ENCODE assay signal across 30 cellular contexts in genomic region chr22:46857142-46857825, GRCh38.
"Had no signal": no experiment of that assay in that cellular context is flagged by ENCODE, and none has a peak within 500 bp of the region (broad histone marks: within the 10 kb centered on the region; RNA-seq: fewer than 3 reads in every experiment).

No MANE protein-coding gene starts in this region.

- H3K27ac Mint-ChIP-seq: mesothelial cell of epicardium; natural killer cell treated with Interleukin-12 subunit alpha and Interleukin-12 subunit beta and Interleukin-15 and Interleukin-18, amount 100 ng/mL, for 72 hours; progenitor cell of endocrine pancreas had no signal

- H3K4me1 ChIP-seq: colonic mucosa, foreskin keratinocyte, parathyroid adenoma, suprapubic skin, transverse colon, upper lobe of right lung, uterus had no signal

- H3K9me3 Mint-ChIP-seq: effector memory CD8-positive, alpha-beta T cell; mesothelial cell of epicardium; natural killer cell treated with Interleukin-12 subunit alpha and Interleukin-12 subunit beta and Interleukin-15 and Interleukin-18, amount 100 ng/mL, for 72 hours had no signal

- H3K36me3 Mint-ChIP-seq: natural killer cell treated with Interleukin-12 subunit alpha and Interleukin-12 subunit beta and Interleukin-15 and Interleukin-18, amount 100 ng/mL, for 72 hours had no signal

- H3K36me3 ChIP-seq: colonic mucosa, left lung, right lobe of liver, transverse colon, upper lobe of right lung, uterus had no signal

- DNase-seq: central memory CD4-positive, alpha-beta T cell; colonic mucosa; dermis blood vessel endothelial cell; effector memory CD8-positive, alpha-beta T cell; foreskin keratinocyte; glutamatergic neuron; heart right ventricle; hippocampal formation; left cardiac atrium; left lung; mesenchymal stem cell; mucosa of descending colon; naive B cell; occipital lobe; right lobe of liver; small intestine; stimulated activated CD4-positive, alpha-beta T cell treated with anti-CD3 and anti-CD28 coated beads, Interleukin-15, amount 100 ng/mL, for 24 hours; stimulated activated CD4-positive, alpha-beta T cell treated with anti-CD3 and anti-CD28 coated beads, Interleukin-4, amount 100 ng/mL, for 1 hour; stimulated activated CD8-positive, alpha-beta memory T cell treated with anti-CD3 and anti-CD28 coated beads, Interleukin-4, amount 100 ng/mL, for 48 hours; stimulated activated naive CD4-positive, alpha-beta T cell treated with Interleukin-2 at 50 U/mL for 16 hours; transverse colon; upper lobe of right lung; uterus had no signal

- FAIRE-seq: islet of Langerhans, small intestine had no signal

- H3K9me3 ChIP-seq: colonic mucosa, heart right ventricle, left lung, mucosa of descending colon, right lobe of liver, suprapubic skin, transverse colon, upper lobe of right lung, uterus had no signal

- ATAC-seq: effector memory CD8-positive, alpha-beta T cell; esophagus mucosa; foreskin keratinocyte; heart right ventricle; left cardiac atrium; left lung; mucosa of descending colon; natural killer cell treated with Interleukin-12 subunit alpha and Interleukin-12 subunit beta and Interleukin-15 and Interleukin-18, amount 100 ng/mL, for 72 hours; right lobe of liver; upper lobe of right lung had no signal

- H3K4me3 ChIP-seq: colonic mucosa, heart right ventricle, left lung, mucosa of descending colon, right lobe of liver, suprapubic skin, transverse colon, upper lobe of right lung, uterus had no signal

- H3K27me3 Mint-ChIP-seq: effector memory CD8-positive, alpha-beta T cell; naive B cell; natural killer cell treated with Interleukin-12 subunit alpha and Interleukin-12 subunit beta and Interleukin-15 and Interleukin-18, amount 100 ng/mL, for 72 hours; progenitor cell of endocrine pancreas had no signal

- H3K4me3 Mint-ChIP-seq: effector memory CD8-positive, alpha-beta T cell; mesothelial cell of epicardium; naive B cell; natural killer cell treated with Interleukin-12 subunit alpha and Interleukin-12 subunit beta and Interleukin-15 and Interleukin-18, amount 100 ng/mL, for 72 hours had no signal

- H3K27ac ChIP-seq: colonic mucosa, foreskin keratinocyte, heart right ventricle, left lung, parathyroid adenoma, right lobe of liver, suprapubic skin, transverse colon, upper lobe of right lung, uterus had no signal

- H3K27me3 ChIP-seq: colonic mucosa, foreskin keratinocyte, heart right ventricle, left lung, right lobe of liver, suprapubic skin, transverse colon, upper lobe of right lung, uterus had no signal
